In genomic region chr17:36182176-36183000, GRCh38 we compare ENCODE assay signal across 9 cellular contexts. TPM values are rescaled to one million over a fixed set of nuclear protein-coding genes. Genes with fewer than 3 reads are reported as not detected.
DNase-seq lines count a peak whose midpoint lies in the region; ATAC-seq and TF ChIP-seq lines count a peak whose summit lies in the region.
"Had no signal": no experiment of that assay in that cellular context is flagged by ENCODE, and none has a peak within 500 bp of the region (broad histone marks: within the 10 kb centered on the region; RNA-seq: fewer than 3 reads in every experiment).

No MANE protein-coding gene starts in this region.

- peaks cover 10% of the 10 kb centered on the region for H3K4me1 Mint-ChIP-seq in brain

- peak overlapping the region; percentile 79 for H2AFZ ChIP-seq in HCT116 (ENCODE audit: low read depth, low read length, poor library complexity, severe bottlenecking)

- H3K27me3 ChIP-seq in HCT116 (ENCODE audit: insufficient read depth, low read length) (no peaks in the 10 kb centered on the region), spleen (replicated peaks in 1 of 7) (peaks cover 0 to 51% (median 26%) of the 10 kb centered on the region in 7 donors)

- H3K9me3 ChIP-seq in HCT116 (ENCODE audit: control insufficient read depth in 1 of 2, insufficient read depth in 1 of 2, low read depth in 1 of 2, low read length in 2 of 2) = no peaks in the 10 kb centered on the region
- no peaks in the 10 kb centered on the region for H3K9me3 ChIP-seq in spleen

- DNase-seq in HCT116 (ENCODE audit: low read depth, low spot score) (no peak), left colon (peak; percentile 36 to 39), spleen (peak; percentile 86), hippocampal formation (lab: John Stamatoyannopoulos, UW) (no peak), NCI-H226 (no peak), COR-L47 (lab: John Stamatoyannopoulos, UW) (no peak)

- peaks cover 64% of the 10 kb centered on the region for H3K27me3 Mint-ChIP-seq in brain

- no TSS peak for BruUV-seq in HCT116 (replicated peaks; lab: Mats Ljungman, UMichigan)

- POLR2A ChIA-PET in HCT116 (lab: Charles Lee) = interaction anchor here (0.7 to 1.5 kb wide), 3 partner anchors 11 to 1783 kb away, joined by 3 to 12 read pairs (median 7); no protein-coding TSS in a partner anchor

- ATAC-seq in HCT116 (peak; percentile 2), left colon (peak; percentile 36), HG03196 (IDR thresholded peaks at IDR 0.05; ENCODE audit: unreplicated experiment) (no peak)

- no peaks in the 10 kb centered on the region for H4K20me1 ChIP-seq in HCT116 (ENCODE audit: insufficient read depth)

- peaks cover 0 to 6% (median 0%) of the 10 kb centered on the region in 5 experiments for H3K9me3 Mint-ChIP-seq in brain

- H3K4me3 Mint-ChIP-seq in brain = peak overlapping the region; percentile 74 to 82 (median 80)

- no peaks in the 10 kb centered on the region for H3K79me2 ChIP-seq in HCT116 (ENCODE audit: insufficient read depth, low read length)

- H3K4me2 ChIP-seq in HCT116 (ENCODE audit: low read length) = peak overlapping the region; percentile 81

- no peaks in the 10 kb centered on the region for H3K9me2 ChIP-seq in HCT116 (ENCODE audit: insufficient read depth)

- TF ChIP-seq CTCF in HCT116 (IDR thresholded peaks at IDR 0.05 in 2 of 3, conservative IDR thresholded peaks at IDR 0.05 in 1 of 3; ENCODE audit: borderline replicate concordance in 1 of 3, insufficient read depth in 1 of 3, low read depth in 2 of 3, low read length in 2 of 3) = no peak
- TF ChIP-seq CTCF in brain (conservative IDR thresholded peaks at IDR 0.05) = no peak
- TF ChIP-seq CTCF in spleen (IDR thresholded peaks at IDR 0.05 in 8 of 11, conservative IDR thresholded peaks at IDR 0.05 in 3 of 11) = no peak

- H3K36me3 Mint-ChIP-seq in brain = no peaks in the 10 kb centered on the region

- H3K27ac Mint-ChIP-seq in brain = peak overlapping the region in 1 of 5 experiments; percentile 11

- no peaks in the 10 kb centered on the region for H3K36me3 ChIP-seq in HCT116 (ENCODE audit: control insufficient read depth in 1 of 2, insufficient read depth in 2 of 2, low read length in 2 of 2)
- no peaks in the 10 kb centered on the region for H3K36me3 ChIP-seq in spleen

- WGBS in spleen, 5 donors = 35 to 45% (median 41%) methylated on average over 47 to 48 of the region's 48 CpGs

- H3K4me3 ChIP-seq in HCT116 (replicated peaks in 1 of 2; ENCODE audit: low read depth in 1 of 2, low read length in 2 of 2) (peak overlapping the region; percentile 63 to 68), spleen (peak overlapping the region in 7 of 8 donors; percentile 39 to 74 (median 47))

- H3K9ac ChIP-seq in HCT116 (ENCODE audit: low read length) = peak overlapping the region; percentile 71

- TF ChIP-seq POLR2A in HCT116 (IDR thresholded peaks at IDR 0.05; ENCODE audit: borderline replicate concordance, extremely low read depth, insufficient read depth, insufficient read length) (no peak), spleen (IDR thresholded peaks at IDR 0.05) (no peak)

- no peak for TF ChIP-seq RAD21 in HCT116 (IDR thresholded peaks at IDR 0.05; ENCODE audit: low read depth)

- RAD21 ChIA-PET in HCT116 (lab: Charles Lee; ENCODE audit: low non-redundant PET in 1 of 2, low total read pairs in 2 of 2, uncharacterized antibody in 2 of 2, unreplicated experiment in 2 of 2) = interaction anchor here (0.6 to 1.2 kb wide), 3 partner anchors 11 to 34 kb away, joined by 3 to 8 read pairs (median 3); no protein-coding TSS in a partner anchor

- H3K4me1 ChIP-seq in HCT116 (ENCODE audit: control insufficient read depth in 1 of 2, insufficient read depth in 2 of 2, low read length in 2 of 2) (peaks cover 0 to 14% of the 10 kb centered on the region in 2 experiments; a peak in 3 of 4 replicates), spleen (peaks cover 4 to 39% (median 17%) of the 10 kb centered on the region in 6 donors)

- H3K27ac ChIP-seq in HCT116 (ENCODE audit: low read depth, low read length) = no peak overlapping the region; the same call in 1 of the 2 replicates
- peak overlapping the region in 6 of 8 donors; percentile 68 to 91 (median 82) for H3K27ac ChIP-seq in spleen

- intact Hi-C loops in HCT116 (cut with micrococcal nuclease) = no loop called here
- intact Hi-C loops in left colon (cut with DNase I, micrococcal nuclease) = loop anchor here in 1 of 2 donors (5.0 kb wide), 1 partner anchor 55 kb away; no protein-coding TSS in a partner anchor
- intact Hi-C loops in spleen (cut with DNase I; ENCODE audit: low total_unique reads) = no loop called here

- CTCF ChIA-PET in HCT116 (lab: Charles Lee) = interaction anchor here (0.7 to 1.6 kb wide), 4 partner anchors 13 to 300 kb away, joined by 4 to 12 read pairs (median 6); no protein-coding TSS in a partner anchor

TF ChIP-seq in HCT116, 20 proteins besides CTCF, POLR2A, EP300 and RAD21 (continues in another document):
- TF ChIP-seq MAX (IDR thresholded peaks at IDR 0.05) (no peak), SRF (IDR thresholded peaks at IDR 0.05; ENCODE audit: low read depth) (no peak), TCF7L2 (IDR thresholded peaks at IDR 0.05; ENCODE audit: borderline replicate concordance, extremely low read depth, insufficient read depth, insufficient read length) (no peak), EZH2phosphoT487 (IDR thresholded peaks at IDR 0.05; ENCODE audit: borderline replicate concordance) (no peak), REST (IDR thresholded peaks at IDR 0.05; ENCODE audit: low read depth) (no peak), SP1 (IDR thresholded peaks at IDR 0.05; ENCODE audit: low read depth) (no peak), ATF3 (IDR thresholded peaks at IDR 0.05) (no peak), CEBPB (IDR thresholded peaks at IDR 0.05; ENCODE audit: low read depth) (no peak), YY1 (IDR thresholded peaks at IDR 0.05; ENCODE audit: extremely low read depth, insufficient replicate concordance, low read depth, low read length) (no peak), EGR1 (IDR thresholded peaks at IDR 0.05; ENCODE audit: low read depth) (no peak), ZFX (IDR thresholded peaks at IDR 0.05) (no peak), FOSL1 (IDR thresholded peaks at IDR 0.05; ENCODE audit: low read depth) (no peak), ZNF274 (IDR thresholded peaks at IDR 0.05; ENCODE audit: low read depth, low read length) (no peak)

RNA-seq across cellular contexts. Expression of gene TBC1D3B, which starts 6.0 kb away (rescaled TPM):
- total RNA-seq in HCT116 (2021; ENCODE audit: unreplicated experiment) (11.3 TPM), left colon (1 to 10 TPM; 7.4 to 8.9 TPM), spleen (10 to 100 TPM in 4 of 7 donors, 1 to 10 TPM in 2, not detected in 1; 4.3 to 13.5 (median 11.3) TPM)
- polyA plus RNA-seq in HCT116 (2012) = 4.1 and 4.5 TPM in 2 replicates
- polyA plus RNA-seq in brain (ENCODE audit: insufficient read depth, low read depth, low replicate concordance) (1.6 TPM), spleen (1 to 10 TPM; 1.3 to 4.3 (median 3.3) TPM)

RNA-seq across cellular contexts. Expression of gene CCL3L1, which starts 14.2 kb away (rescaled TPM):
- total RNA-seq in HCT116 (2021; ENCODE audit: unreplicated experiment) = 0.30 TPM
- 0.10 and 0.18 TPM in 2 replicates for polyA plus RNA-seq in HCT116 (2012)
- polyA plus RNA-seq in brain (ENCODE audit: insufficient read depth, low read depth, low replicate concordance) = not detected
- under 1 TPM in 1 of 2 donors, not detected in 1; 0.64 TPM for total RNA-seq in left colon
- total RNA-seq in spleen = 1 to 10 TPM in 5 of 7 donors, under 1 TPM in 1, not detected in 1; 0.51 to 8.2 (median 3.7) TPM
- 1 to 10 TPM in 2 of 3 donors, under 1 TPM in 1; 0.93 to 2.0 (median 1.1) TPM for polyA plus RNA-seq in spleen
- total RNA-seq: SK-MEL-5 had no signal

RNA-seq across cellular contexts. Expression of gene CCL4L2, which starts 28.5 kb away (rescaled TPM):
- total RNA-seq in HCT116 (2021; ENCODE audit: unreplicated experiment) = 0.37 TPM
- polyA plus RNA-seq in HCT116 (2012) = not detected in 2 replicates
- polyA plus RNA-seq in brain (ENCODE audit: insufficient read depth, low read depth, low replicate concordance) = not detected
- total RNA-seq in left colon = 1 to 10 TPM in 1 of 2 donors, not detected in 1; 3.0 TPM
- 10 to 100 TPM in 3 of 7 donors, 1 to 10 TPM in 3, not detected in 1; 6.4 to 22.2 (median 14.9) TPM for total RNA-seq in spleen
- 1 to 10 TPM; 2.3 to 8.5 (median 3.5) TPM for polyA plus RNA-seq in spleen
- total RNA-seq: SK-MEL-5 had no signal

Comparison
In these comparisons a context has a peak if more than half of its experiments do, and no peak if none do; other contexts are left out.
1. DNase-seq: peak in left colon (2 of 2) and spleen (single experiment); none in HCT116 (single experiment), hippocampal formation (0 of 2), NCI-H226 (single experiment) and COR-L47 (single experiment).